8 cellular contexts compared by ENCODE assay signal in the genomic region with DNA sequence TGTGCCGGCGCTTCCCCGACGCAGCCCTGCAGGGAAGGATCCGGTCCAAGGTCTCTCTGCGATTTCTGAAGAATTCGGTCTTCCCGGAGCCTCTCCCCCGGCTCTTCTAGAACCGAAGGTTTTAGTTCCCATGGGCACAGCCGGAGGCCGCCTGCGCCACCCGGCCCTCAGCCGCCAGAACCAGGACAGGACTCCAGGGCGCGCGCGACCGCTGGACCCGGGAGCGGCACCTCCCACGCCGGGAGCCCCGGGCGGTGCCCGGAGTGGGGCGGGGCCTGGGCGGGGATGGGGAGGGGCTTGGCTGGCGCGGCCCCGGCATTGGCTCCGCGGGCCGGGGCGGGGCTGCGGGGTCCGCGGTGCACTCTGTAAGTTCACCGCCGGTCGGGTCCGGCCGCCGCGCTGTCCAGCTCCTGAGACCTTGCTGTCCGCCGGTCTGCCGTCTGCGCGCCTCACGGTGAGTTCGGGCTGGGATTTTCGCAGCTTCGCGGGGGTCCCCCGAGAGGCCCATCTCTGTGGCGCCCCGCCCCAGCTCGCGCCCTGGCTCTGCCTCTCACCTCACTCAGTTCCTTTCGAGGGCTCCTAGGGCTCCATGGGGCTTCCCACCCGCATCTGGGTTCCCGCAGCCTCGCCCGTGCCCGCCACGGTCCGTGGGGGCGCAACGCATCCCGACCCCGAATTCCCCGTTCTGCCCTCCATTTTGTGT. TPM values are rescaled to one million over a fixed set of nuclear protein-coding genes. Genes with fewer than 3 reads are reported as not detected.
DNase-seq lines count a peak whose midpoint lies in the region; ATAC-seq and TF ChIP-seq lines count a peak whose summit lies in the region.

A gene with protein sequence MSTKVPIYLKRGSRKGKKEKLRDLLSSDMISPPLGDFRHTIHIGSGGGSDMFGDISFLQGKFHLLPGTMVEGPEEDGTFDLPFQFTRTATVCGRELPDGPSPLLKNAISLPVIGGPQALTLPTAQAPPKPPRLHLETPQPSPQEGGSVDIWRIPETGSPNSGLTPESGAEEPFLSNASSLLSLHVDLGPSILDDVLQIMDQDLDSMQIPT (plus strand): TSS at position 366 of the 703 bp plus-strand sequence. CDS start 6,033 bp downstream, outside the sequence.

- peaks cover 10% of the 10 kb centered on the region for H3K27me3 Mint-ChIP-seq in CD4-positive, CD25-positive, alpha-beta regulatory T cell
- H3K27me3 Mint-ChIP-seq in neural crest cell (ENCODE audit: low read depth), result peaks cover 38% of the 10 kb centered on the region

- TF ChIP-seq EP300 in stomach (IDR thresholded peaks at IDR 0.05), result no peak

- peak in 1 of 4 donors; percentile 76 for TF ChIP-seq POLR2A in stomach (IDR thresholded peaks at IDR 0.05)

- H3K4me3 ChIP-seq in CD4-positive, CD25-positive, alpha-beta regulatory T cell (ENCODE audit: low read depth, low read length), result peak within 1 kb of the TSS; percentile 7
- H3K4me3 ChIP-seq in stomach, result peak within 1 kb of the TSS; percentile 70 to 98 (median 88)

- H3K36me3 Mint-ChIP-seq in CD4-positive, CD25-positive, alpha-beta regulatory T cell, result no peaks in the 10 kb centered on the region
- H3K36me3 Mint-ChIP-seq in neural crest cell (ENCODE audit: low read depth), result no peaks in the 10 kb centered on the region

- H3K27ac ChIP-seq in CD4-positive, CD25-positive, alpha-beta regulatory T cell (ENCODE audit: insufficient read depth, low read length, poor library complexity, severe bottlenecking), result no peak within 1 kb of the TSS
- peak within 1 kb of the TSS; percentile 30 for H3K27ac ChIP-seq in foreskin keratinocyte
- peak within 1 kb of the TSS; percentile 85 to 96 (median 92) for H3K27ac ChIP-seq in stomach

- no peak for TF ChIP-seq CTCF in foreskin keratinocyte (conservative IDR thresholded peaks at IDR 0.05)
- TF ChIP-seq CTCF in neural crest cell (conservative IDR thresholded peaks at IDR 0.05), result no peak
- TF ChIP-seq CTCF in stomach (IDR thresholded peaks at IDR 0.05), result no peak

- no peaks in the 10 kb centered on the region for H3K9me3 ChIP-seq in CD4-positive, CD25-positive, alpha-beta regulatory T cell (ENCODE audit: control insufficient read depth in 2 of 2, low read length in 2 of 2)
- no peaks in the 10 kb centered on the region for H3K9me3 ChIP-seq in stomach

- peaks cover 0 to 12% (median 5%) of the 10 kb centered on the region in 4 donors for H3K4me1 Mint-ChIP-seq in CD4-positive, CD25-positive, alpha-beta regulatory T cell
- H3K4me1 Mint-ChIP-seq in neural crest cell, result peaks cover 47% of the 10 kb centered on the region

- no peaks in the 10 kb centered on the region for H3K9me3 Mint-ChIP-seq in CD4-positive, CD25-positive, alpha-beta regulatory T cell
- H3K9me3 Mint-ChIP-seq in neural crest cell, result no peaks in the 10 kb centered on the region

- intact Hi-C loops in stomach (cut with DNase I; ENCODE audit: low total_unique reads), result loop anchor here (2.0 kb wide), 1 partner anchor 42 kb away; no protein-coding TSS in a partner anchor

- H3K36me3 ChIP-seq in CD4-positive, CD25-positive, alpha-beta regulatory T cell (ENCODE audit: control insufficient read depth, insufficient read depth, low read length), result no peaks in the 10 kb centered on the region
- peaks cover 0 to 6% (median 0%) of the 10 kb centered on the region in 4 donors for H3K36me3 ChIP-seq in stomach

- peak within 1 kb of the TSS; percentile 73 to 92 (median 80) for H3K4me3 Mint-ChIP-seq in CD4-positive, CD25-positive, alpha-beta regulatory T cell
- peak within 1 kb of the TSS; percentile 83 for H3K4me3 Mint-ChIP-seq in neural crest cell

- WGBS in stomach, 5 donors, result 0 to 2% (median 0%) methylated on average over 35 to 74 of the region's 74 CpGs

- peaks cover 18% of the 10 kb centered on the region for H3K4me1 ChIP-seq in CD4-positive, CD25-positive, alpha-beta regulatory T cell (ENCODE audit: control insufficient read depth, insufficient read depth, low read length, poor library complexity, severe bottlenecking)
- H3K4me1 ChIP-seq in foreskin keratinocyte, result peaks cover 5% of the 10 kb centered on the region
- H3K4me1 ChIP-seq in stomach, result peaks cover 34 to 86% (median 82%) of the 10 kb centered on the region in 4 donors

- ATAC-seq in CD4-positive, CD25-positive, alpha-beta regulatory T cell (ENCODE audit: low read depth in 2 of 2), result peak; percentile 87 to 88
- ATAC-seq in GM19438 (IDR thresholded peaks at IDR 0.05; ENCODE audit: low read depth, unreplicated experiment) (peak; percentile 78), foreskin keratinocyte (peak; percentile 76)

- H3K27ac Mint-ChIP-seq in CD4-positive, CD25-positive, alpha-beta regulatory T cell, result peak within 1 kb of the TSS in 2 of 3 donors; percentile 14 to 42
- no peak within 1 kb of the TSS for H3K27ac Mint-ChIP-seq in neural crest cell (ENCODE audit: unreplicated experiment)

- DNase-seq in CD4-positive, CD25-positive, alpha-beta regulatory T cell, result peak; percentile 54 to 74 (median 62)
- DNase-seq in HT-29 (ENCODE audit: low spot score) (peak; percentile 94), RPMI8226 (peak; percentile 88), activated gamma-delta T cell treated with Interleukin-2 at 50 U/mL for 16 hours (peak; percentile 66), foreskin keratinocyte (peak; percentile 44 to 69), neural crest cell (ENCODE audit: low read depth, low spot score) (peak; percentile 71), stomach (peak; percentile 91)

- H3K27me3 ChIP-seq in CD4-positive, CD25-positive, alpha-beta regulatory T cell (ENCODE audit: control insufficient read depth, insufficient read depth, low read length), result no peaks in the 10 kb centered on the region
- H3K27me3 ChIP-seq in foreskin keratinocyte, result no peaks in the 10 kb centered on the region
- H3K27me3 ChIP-seq in stomach, result no peaks in the 10 kb centered on the region

RNA-seq across cellular contexts. Expression of the gene that starts here (rescaled TPM):
- 1.9 TPM for total RNA-seq in CD4-positive, CD25-positive, alpha-beta regulatory T cell
- not detected for polyA plus RNA-seq in CD4-positive, CD25-positive, alpha-beta regulatory T cell
- total RNA-seq in HT-29 (2014; rRNA removed; shearing (Covaris generic)), result 30.9 and 36.5 TPM in 2 replicates
- total RNA-seq in foreskin keratinocyte, result 20.3 and 22.2 TPM in 2 replicates
- 26.2 and 31.5 TPM in 2 replicates for polyA plus RNA-seq in foreskin keratinocyte
- total RNA-seq in neural crest cell, result 2.3 and 4.0 TPM in 2 replicates
- 10 to 100 TPM in 2 of 5 donors, 1 to 10 TPM in 1, under 1 TPM in 1, not detected in 1; 0.89 to 18.3 (median 8.3) TPM for total RNA-seq in stomach
- 10 to 100 TPM; 13.8 to 22.0 (median 18.4) TPM for polyA plus RNA-seq in stomach

Comparison
In these comparisons a context has a peak if more than half of its experiments do, and no peak if none do; other contexts are left out.
1. RNA of the gene that starts here (polyA plus RNA-seq): 26.2 to 31.5 TPM in foreskin keratinocyte and 13.8 to 22.0 TPM in stomach; not detected in CD4-positive, CD25-positive, alpha-beta regulatory T cell; every median in the first group is over 10 times any median in the second.
2. Peak in every context shown above with its lines, with median percentiles within 50 percentile points of each other: ATAC-seq and DNase-seq.